ENCODE assay signal across 29 cellular contexts in genomic region chr9:69500925-69501324, GRCh38.
"Had no signal": no experiment of that assay in that cellular context is flagged by ENCODE, and none has a peak within 500 bp of the region (broad histone marks: within the 10 kb centered on the region; RNA-seq: fewer than 3 reads in every experiment).

No MANE protein-coding gene starts in this region.

- H3K9me3 Mint-ChIP-seq: nephron; stimulated activated memory B cell treated with anti-CD40 and anti-IgM and Interleukin-4, amounts not matched to agents 10 μg/mL and 1 μg/mL and 100 μg/mL, for 72 hours; stimulated activated naive CD8-positive, alpha-beta T cell treated with anti-CD3 and anti-CD28 coated beads, Interleukin-15, amount 100 ng/mL, for 72 hours had no signal

- H3K27ac ChIP-seq: adrenal gland, body of pancreas, coronary artery, dorsolateral prefrontal cortex, neutrophil, sigmoid colon, tibial artery had no signal

- H3K36me3 ChIP-seq: adrenal gland, gastrocnemius medialis, neutrophil, sigmoid colon, tibial artery had no signal

- H3K4me3 ChIP-seq: adrenal gland, body of pancreas, coronary artery, dorsolateral prefrontal cortex, gastrocnemius medialis, sigmoid colon, tibial artery had no signal

- H3K4me1 ChIP-seq: adrenal gland, body of pancreas, sigmoid colon, tibial artery had no signal

- ATAC-seq: activated CD8-positive, alpha-beta memory T cell treated with anti-CD3 and anti-CD28 coated beads, Interleukin-2, amount 10 ng/mL, durations not matched to agents 7 days and 5 days; activated CD8-positive, alpha-beta T cell treated with anti-CD3 and anti-CD28 coated beads, Interleukin-2, amount 10 ng/mL, durations not matched to agents 7 days and 5 days; body of pancreas; gastrocnemius medialis; stimulated activated memory B cell treated with anti-CD40 and anti-IgM and Interleukin-4, amounts not matched to agents 10 μg/mL and 1 μg/mL and 100 μg/mL, for 72 hours; stimulated activated naive CD8-positive, alpha-beta T cell treated with anti-CD3 and anti-CD28 coated beads, Interleukin-15, amount 100 ng/mL, for 72 hours; WTC11 had no signal

- H3K27me3 ChIP-seq: adrenal gland, body of pancreas, dorsolateral prefrontal cortex, gastrocnemius medialis, neutrophil, sigmoid colon, tibial artery had no signal

- H3K27me3 Mint-ChIP-seq: activated naive CD8-positive, alpha-beta T cell treated with anti-CD3 and anti-CD28 coated beads for 36 hours; stimulated activated naive CD8-positive, alpha-beta T cell treated with anti-CD3 and anti-CD28 coated beads, Interleukin-15, amount 100 ng/mL, for 72 hours had no signal

- H3K9me3 ChIP-seq: adrenal gland, body of pancreas, gastrocnemius medialis, neutrophil, sigmoid colon, tibial artery had no signal

- H3K36me3 Mint-ChIP-seq: activated naive CD8-positive, alpha-beta T cell treated with anti-CD3 and anti-CD28 coated beads for 36 hours; stimulated activated memory B cell treated with anti-CD40 and anti-IgM and Interleukin-4, amounts not matched to agents 10 μg/mL and 1 μg/mL and 100 μg/mL, for 72 hours had no signal

- DNase-seq: activated CD4-positive, alpha-beta T cell treated with anti-CD3 and anti-CD28 coated beads for 1 hour; activated CD8-positive, alpha-beta memory T cell treated with anti-CD3 and anti-CD28 coated beads, Interleukin-2, amount 10 ng/mL, durations not matched to agents 7 days and 5 days; activated CD8-positive, alpha-beta T cell treated with anti-CD3 and anti-CD28 coated beads, Interleukin-2, amount 10 ng/mL, durations not matched to agents 7 days and 5 days; activated effector memory CD4-positive, alpha-beta T cell treated with Interleukin-2 at 50 U/mL for 16 hours; activated naive CD4-positive, alpha-beta T cell treated with Interleukin-2 at 50 U/mL for 16 hours; activated naive CD8-positive, alpha-beta T cell treated with anti-CD3 and anti-CD28 coated beads for 36 hours; activated T-cell treated with anti-CD3 and anti-CD28 coated beads, Interleukin-2, amount 50 U/mL, for 48 hours; adrenal gland; aorta; body of pancreas; dorsolateral prefrontal cortex; effector memory CD4-positive, alpha-beta T cell; erythroblast; gastrocnemius medialis; glutamatergic neuron; mammary epithelial cell; sigmoid colon; small intestine; stimulated activated CD4-positive, alpha-beta T cell treated with anti-CD3 and anti-CD28 coated beads, Interleukin-4, amount 100 ng/mL, for 4 hours; stimulated activated CD8-positive, alpha-beta memory T cell treated with anti-CD3 and anti-CD28 coated beads, Interleukin-4, amount 100 ng/mL, for 48 hours; stimulated activated naive CD8-positive, alpha-beta T cell treated with anti-CD3 and anti-CD28 coated beads, Interleukin-15, amount 100 ng/mL, for 72 hours; substantia nigra; tibial artery had no signal

- H3K27ac Mint-ChIP-seq: activated CD8-positive, alpha-beta memory T cell treated with anti-CD3 and anti-CD28 coated beads, Interleukin-2, amount 10 ng/mL, durations not matched to agents 7 days and 5 days; activated CD8-positive, alpha-beta T cell treated with anti-CD3 and anti-CD28 coated beads, Interleukin-2, amount 10 ng/mL, durations not matched to agents 7 days and 5 days; activated naive CD8-positive, alpha-beta T cell treated with anti-CD3 and anti-CD28 coated beads for 36 hours; progenitor cell of endocrine pancreas; stimulated activated memory B cell treated with anti-CD40 and anti-IgM and Interleukin-4, amounts not matched to agents 10 μg/mL and 1 μg/mL and 100 μg/mL, for 72 hours; WTC11 had no signal

- H3K4me3 Mint-ChIP-seq: activated CD8-positive, alpha-beta memory T cell treated with anti-CD3 and anti-CD28 coated beads, Interleukin-2, amount 10 ng/mL, durations not matched to agents 7 days and 5 days; activated CD8-positive, alpha-beta T cell treated with anti-CD3 and anti-CD28 coated beads, Interleukin-2, amount 10 ng/mL, durations not matched to agents 7 days and 5 days; activated naive CD8-positive, alpha-beta T cell treated with anti-CD3 and anti-CD28 coated beads for 36 hours; nephron; stimulated activated memory B cell treated with anti-CD40 and anti-IgM and Interleukin-4, amounts not matched to agents 10 μg/mL and 1 μg/mL and 100 μg/mL, for 72 hours; stimulated activated naive CD8-positive, alpha-beta T cell treated with anti-CD3 and anti-CD28 coated beads, Interleukin-15, amount 100 ng/mL, for 72 hours; WTC11 had no signal

- H3K4me1 Mint-ChIP-seq: stimulated activated memory B cell treated with anti-CD40 and anti-IgM and Interleukin-4, amounts not matched to agents 10 μg/mL and 1 μg/mL and 100 μg/mL, for 72 hours had no signal
